In the genomic region with DNA sequence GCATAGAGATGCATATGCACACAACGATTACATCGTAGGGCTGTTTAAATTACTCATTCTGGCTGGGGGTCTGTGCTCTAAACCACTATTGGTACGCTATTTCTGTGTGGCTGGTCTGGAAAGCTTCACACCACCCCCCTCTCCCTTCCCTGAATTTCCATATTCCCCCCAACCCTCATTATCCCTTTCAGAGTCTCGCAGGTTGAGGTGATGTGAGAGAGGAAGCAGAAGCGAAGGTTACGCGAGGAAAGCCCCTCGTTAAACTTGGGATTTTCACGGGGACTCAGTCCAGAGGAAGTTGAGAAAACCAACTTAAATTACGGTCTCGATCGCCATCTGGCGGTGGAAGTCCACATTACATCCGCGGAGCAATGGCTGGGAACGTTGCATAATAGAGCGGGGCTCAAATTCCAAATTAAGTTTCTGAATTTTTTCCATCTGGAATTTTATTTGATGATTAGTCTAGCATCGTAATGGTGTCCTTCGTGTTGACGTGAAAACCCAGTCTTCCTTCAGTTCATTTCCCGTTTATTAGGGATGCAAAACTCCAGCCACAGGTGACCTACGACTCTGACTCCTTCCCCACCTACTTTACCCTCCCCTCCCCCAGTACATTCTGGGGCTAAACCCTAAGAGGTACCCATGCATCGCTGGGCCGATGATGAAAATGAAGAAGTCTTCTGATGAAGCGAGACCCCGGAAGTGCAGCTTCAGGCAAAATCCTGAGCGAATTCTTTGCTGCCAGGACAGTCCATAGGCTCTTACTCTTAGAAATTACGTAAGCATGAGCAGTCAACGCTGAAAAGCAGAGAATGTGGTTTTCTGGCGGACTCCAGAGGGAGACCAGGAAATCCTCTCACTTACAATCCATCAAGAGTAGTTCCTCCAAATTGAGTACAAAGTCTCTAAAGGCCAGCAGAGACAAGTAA, we compare ENCODE assay signal across 1 cellular context.
TF ChIP-seq lines count a peak whose summit lies in the region.

No MANE protein-coding gene starts in this region.

TF ChIP-seq in HepG2, 621 proteins besides CTCF, POLR2A, EP300 and RAD21 (continued from another document and continues in another):
- TF ChIP-seq, protein P1, sequence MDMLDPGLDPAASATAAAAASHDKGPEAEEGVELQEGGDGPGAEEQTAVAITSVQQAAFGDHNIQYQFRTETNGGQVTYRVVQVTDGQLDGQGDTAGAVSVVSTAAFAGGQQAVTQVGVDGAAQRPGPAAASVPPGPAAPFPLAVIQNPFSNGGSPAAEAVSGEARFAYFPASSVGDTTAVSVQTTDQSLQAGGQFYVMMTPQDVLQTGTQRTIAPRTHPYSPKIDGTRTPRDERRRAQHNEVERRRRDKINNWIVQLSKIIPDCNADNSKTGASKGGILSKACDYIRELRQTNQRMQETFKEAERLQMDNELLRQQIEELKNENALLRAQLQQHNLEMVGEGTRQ (IDR thresholded peaks at IDR 0.05; ENCODE audit: low read depth, low read length): no peak
- TF ChIP-seq, protein P1 (CRISPR knock-in tag; IDR thresholded peaks at IDR 0.05; ENCODE audit: borderline replicate concordance): no peak
- TF ChIP-seq, protein P2, sequence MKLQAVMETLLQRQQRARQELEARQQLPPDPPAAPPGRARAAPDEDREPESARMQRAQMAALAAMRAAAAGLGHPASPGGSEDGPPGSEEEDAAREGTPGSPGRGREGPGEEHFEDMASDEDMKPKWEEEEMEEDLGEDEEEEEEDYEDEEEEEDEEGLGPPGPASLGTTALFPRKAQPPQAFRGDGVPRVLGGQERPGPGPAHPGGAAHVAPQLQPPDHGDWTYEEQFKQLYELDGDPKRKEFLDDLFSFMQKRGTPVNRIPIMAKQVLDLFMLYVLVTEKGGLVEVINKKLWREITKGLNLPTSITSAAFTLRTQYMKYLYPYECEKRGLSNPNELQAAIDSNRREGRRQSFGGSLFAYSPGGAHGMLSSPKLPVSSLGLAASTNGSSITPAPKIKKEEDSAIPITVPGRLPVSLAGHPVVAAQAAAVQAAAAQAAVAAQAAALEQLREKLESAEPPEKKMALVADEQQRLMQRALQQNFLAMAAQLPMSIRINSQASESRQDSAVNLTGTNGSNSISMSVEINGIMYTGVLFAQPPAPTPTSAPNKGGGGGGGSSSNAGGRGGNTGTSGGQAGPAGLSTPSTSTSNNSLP (IDR thresholded peaks at IDR 0.05; ENCODE audit: low read depth, low read length): peak; percentile 47; the same call in 1 of the 2 replicates
- TF ChIP-seq, protein P3, sequence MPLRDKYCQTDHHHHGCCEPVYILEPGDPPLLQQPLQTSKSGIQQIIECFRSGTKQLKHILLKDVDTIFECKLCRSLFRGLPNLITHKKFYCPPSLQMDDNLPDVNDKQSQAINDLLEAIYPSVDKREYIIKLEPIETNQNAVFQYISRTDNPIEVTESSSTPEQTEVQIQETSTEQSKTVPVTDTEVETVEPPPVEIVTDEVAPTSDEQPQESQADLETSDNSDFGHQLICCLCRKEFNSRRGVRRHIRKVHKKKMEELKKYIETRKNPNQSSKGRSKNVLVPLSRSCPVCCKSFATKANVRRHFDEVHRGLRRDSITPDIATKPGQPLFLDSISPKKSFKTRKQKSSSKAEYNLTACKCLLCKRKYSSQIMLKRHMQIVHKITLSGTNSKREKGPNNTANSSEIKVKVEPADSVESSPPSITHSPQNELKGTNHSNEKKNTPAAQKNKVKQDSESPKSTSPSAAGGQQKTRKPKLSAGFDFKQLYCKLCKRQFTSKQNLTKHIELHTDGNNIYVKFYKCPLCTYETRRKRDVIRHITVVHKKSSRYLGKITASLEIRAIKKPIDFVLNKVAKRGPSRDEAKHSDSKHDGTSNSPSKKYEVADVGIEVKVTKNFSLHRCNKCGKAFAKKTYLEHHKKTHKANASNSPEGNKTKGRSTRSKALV (CRISPR knock-in tag; IDR thresholded peaks at IDR 0.05): no peak
- TF ChIP-seq ZMYM2 (CRISPR knock-in tag; IDR thresholded peaks at IDR 0.05) (no peak), ELK4 (CRISPR knock-in tag; IDR thresholded peaks at IDR 0.05; ENCODE audit: borderline replicate concordance) (no peak), ZNF557 (CRISPR knock-in tag; IDR thresholded peaks at IDR 0.05) (no peak), ZNF605 (CRISPR knock-in tag; IDR thresholded peaks at IDR 0.05) (no peak), ZNF276 (CRISPR knock-in tag; IDR thresholded peaks at IDR 0.05; ENCODE audit: low read depth) (no peak), MEF2D (CRISPR knock-in tag; IDR thresholded peaks at IDR 0.05) (no peak), ZNF629 (CRISPR knock-in tag; conservative IDR thresholded peaks at IDR 0.05) (no peak), ZNF589 (CRISPR knock-in tag; conservative IDR thresholded peaks at IDR 0.05) (no peak), ZNF572 (CRISPR knock-in tag; IDR thresholded peaks at IDR 0.05) (peak; percentile 64; the same call in 1 of the 2 replicates), HMGXB4 (CRISPR knock-in tag; IDR thresholded peaks at IDR 0.05; ENCODE audit: borderline replicate concordance in 1 of 2, low read depth in 1 of 2) (peak in 1 of 2 experiments; percentile 32; a peak in 1 of 4 replicates), ZBTB37 (CRISPR knock-in tag; IDR thresholded peaks at IDR 0.05) (peak; percentile 22; the same call in 1 of the 2 replicates), ZNF550 (CRISPR knock-in tag; IDR thresholded peaks at IDR 0.05; ENCODE audit: borderline replicate concordance) (no peak), ZNF234 (CRISPR knock-in tag; conservative IDR thresholded peaks at IDR 0.05) (no peak), ARID5B (CRISPR knock-in tag; IDR thresholded peaks at IDR 0.05) (peak; percentile 34; the same call in 1 of the 2 replicates), ZNF20 (CRISPR knock-in tag; IDR thresholded peaks at IDR 0.05) (no peak), ZNF574 (CRISPR knock-in tag; IDR thresholded peaks at IDR 0.05) (no peak), CREB3 (CRISPR knock-in tag; IDR thresholded peaks at IDR 0.05) (no peak), ZNF143 (CRISPR knock-in tag; IDR thresholded peaks at IDR 0.05) (no peak)
- TF ChIP-seq, protein P4, sequence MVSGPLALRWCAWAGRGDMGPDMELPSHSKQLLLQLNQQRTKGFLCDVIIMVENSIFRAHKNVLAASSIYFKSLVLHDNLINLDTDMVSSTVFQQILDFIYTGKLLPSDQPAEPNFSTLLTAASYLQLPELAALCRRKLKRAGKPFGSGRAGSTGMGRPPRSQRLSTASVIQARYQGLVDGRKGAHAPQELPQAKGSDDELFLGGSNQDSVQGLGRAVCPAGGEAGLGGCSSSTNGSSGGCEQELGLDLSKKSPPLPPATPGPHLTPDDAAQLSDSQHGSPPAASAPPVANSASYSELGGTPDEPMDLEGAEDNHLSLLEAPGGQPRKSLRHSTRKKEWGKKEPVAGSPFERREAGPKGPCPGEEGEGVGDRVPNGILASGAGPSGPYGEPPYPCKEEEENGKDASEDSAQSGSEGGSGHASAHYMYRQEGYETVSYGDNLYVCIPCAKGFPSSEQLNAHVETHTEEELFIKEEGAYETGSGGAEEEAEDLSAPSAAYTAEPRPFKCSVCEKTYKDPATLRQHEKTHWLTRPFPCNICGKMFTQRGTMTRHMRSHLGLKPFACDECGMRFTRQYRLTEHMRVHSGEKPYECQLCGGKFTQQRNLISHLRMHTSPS (CRISPR knock-in tag; IDR thresholded peaks at IDR 0.05; ENCODE audit: low read depth): no peak
